ENCODE assay signal across 22 cellular contexts in the genomic region with DNA sequence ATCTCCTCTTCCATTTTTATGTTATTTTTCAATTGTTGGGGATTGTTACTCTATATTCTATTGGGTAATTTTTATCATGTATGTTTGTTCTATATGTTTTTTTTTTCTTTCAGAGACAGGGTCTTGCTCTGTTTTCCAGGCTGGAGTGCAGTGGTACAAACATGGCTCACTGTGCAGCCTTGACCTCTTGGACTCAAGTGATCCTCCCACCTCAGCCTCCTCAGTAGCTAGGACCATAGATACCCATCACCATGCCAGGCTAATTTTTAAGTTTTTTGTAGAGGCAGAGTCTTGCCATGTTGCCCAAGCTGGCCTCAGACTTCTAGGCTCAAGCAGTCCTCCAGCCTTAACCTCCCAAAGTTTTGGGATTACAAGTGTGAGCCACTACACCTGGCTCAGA.
A peak's percentile ranks its signal among the peaks of the same experiment; 100 is the strongest.
DNase-seq lines count a peak whose midpoint lies in the region; ATAC-seq, FAIRE-seq and TF ChIP-seq lines count a peak whose summit lies in the region.
"Had no signal": no experiment of that assay in that cellular context is flagged by ENCODE, and none has a peak within 500 bp of the region (broad histone marks: within the 10 kb centered on the region; RNA-seq: fewer than 3 reads in every experiment).

No MANE protein-coding gene starts in this region.

- H3K4me3 ChIP-seq in heart right ventricle (no peak overlapping the region), Karpas-422 (ENCODE audit: low read length) (no peak overlapping the region), astrocyte (ENCODE audit: insufficient read depth, low read depth, low read length) (no peak overlapping the region), smooth muscle cell (no peak overlapping the region), A673 (ENCODE audit: low read depth, low read length, poor library complexity, severe bottlenecking) (no peak overlapping the region)
- H3K4me3 ChIP-seq: BLaER1 treated with 17β-estradiol and CSF1 and Interleukin-3, amounts not matched to agents 10 nM and 100 nM; PC-9; SK-N-MC had no signal

- no peak overlapping the region for H3K4me3 Mint-ChIP-seq in astrocyte (ENCODE audit: unreplicated experiment)
- H3K4me3 Mint-ChIP-seq: CD4-positive, alpha-beta T cell had no signal

- H3K9me3 Mint-ChIP-seq in astrocyte (ENCODE audit: unreplicated experiment) = peaks cover 2% of the 10 kb centered on the region

- H3K27ac ChIP-seq in heart right ventricle (peak overlapping the region in 7 of 10 donors; percentile 31 to 82 (median 74)), Karpas-422 (ENCODE audit: low read length) (peak overlapping the region; percentile 53), astrocyte (ENCODE audit: low read depth, low read length) (no peak overlapping the region), smooth muscle cell (ENCODE audit: low read depth) (peak overlapping the region; percentile 66), A673 (ENCODE audit: low read depth, low read length, poor library complexity, severe bottlenecking) (no peak overlapping the region)
- H3K27ac ChIP-seq: BLaER1 treated with 17β-estradiol and CSF1 and Interleukin-3, amounts not matched to agents 10 nM and 100 nM; HL-60; PC-9; SK-N-MC had no signal

- ATAC-seq in heart right ventricle = no peak

- POLR2A ChIA-PET in A673 (lab: Charles Lee; ENCODE audit: low non-redundant PET) = no interaction called here

- FAIRE-seq in astrocyte (lab: Jason Lieb, UNC) = no peak
- FAIRE-seq: GM18507 had no signal

- H3K27me3 ChIP-seq in heart right ventricle = no peaks in the 10 kb centered on the region
- no peaks in the 10 kb centered on the region for H3K27me3 ChIP-seq in Karpas-422 (ENCODE audit: low read length)
- no peaks in the 10 kb centered on the region for H3K27me3 ChIP-seq in astrocyte (ENCODE audit: insufficient read depth, low read length)
- H3K27me3 ChIP-seq in smooth muscle cell (ENCODE audit: low read depth) = no peaks in the 10 kb centered on the region
- H3K27me3 ChIP-seq in A673 (replicated peaks; ENCODE audit: insufficient read depth, low read depth, low read length, poor library complexity) = no peaks in the 10 kb centered on the region
- H3K27me3 ChIP-seq: BLaER1 treated with 17β-estradiol and CSF1 and Interleukin-3, amounts not matched to agents 10 nM and 100 nM had no signal

- TF ChIP-seq CTCF in heart right ventricle (IDR thresholded peaks at IDR 0.05) = no peak
- TF ChIP-seq CTCF in astrocyte (IDR thresholded peaks at IDR 0.05; ENCODE audit: insufficient read depth, low read depth, low read length) = no peak
- TF ChIP-seq CTCF in smooth muscle cell (IDR thresholded peaks at IDR 0.05; ENCODE audit: borderline replicate concordance, insufficient read depth, poor library complexity, severe bottlenecking) = no peak
- TF ChIP-seq CTCF in A673 (conservative IDR thresholded peaks at IDR 0.05; ENCODE audit: low read depth, low read length) = no peak

- H2AFZ ChIP-seq in Karpas-422 (ENCODE audit: low read length) (no peak overlapping the region), astrocyte (ENCODE audit: low read depth, low read length) (no peak overlapping the region), smooth muscle cell (ENCODE audit: low read depth) (no peak overlapping the region)
- H2AFZ ChIP-seq: PC-9 had no signal

- H3K36me3 ChIP-seq in heart right ventricle = no peaks in the 10 kb centered on the region
- H3K36me3 ChIP-seq in Karpas-422 (ENCODE audit: insufficient read depth, low read length) = peaks cover 10% of the 10 kb centered on the region
- no peaks in the 10 kb centered on the region for H3K36me3 ChIP-seq in astrocyte (ENCODE audit: insufficient read depth, low read length)
- peaks cover 4% of the 10 kb centered on the region for H3K36me3 ChIP-seq in smooth muscle cell (ENCODE audit: low read depth)
- H3K36me3 ChIP-seq in A673 (ENCODE audit: insufficient read depth, low read length, poor library complexity, severe bottlenecking) = no peaks in the 10 kb centered on the region

- H3K36me3 Mint-ChIP-seq in astrocyte (ENCODE audit: low read depth, unreplicated experiment) = peaks cover 12% of the 10 kb centered on the region

- H4K20me1 ChIP-seq in Karpas-422 (ENCODE audit: insufficient read depth, low read depth, low read length) (no peaks in the 10 kb centered on the region), astrocyte (ENCODE audit: insufficient read depth, low read length) (no peaks in the 10 kb centered on the region), smooth muscle cell (ENCODE audit: low read depth) (no peaks in the 10 kb centered on the region)
- H4K20me1 ChIP-seq: BLaER1 treated with 17β-estradiol and CSF1 and Interleukin-3, amounts not matched to agents 10 nM and 100 nM had no signal

- H3K27me3 Mint-ChIP-seq in astrocyte (ENCODE audit: low read depth, unreplicated experiment) = no peaks in the 10 kb centered on the region
- H3K27me3 Mint-ChIP-seq: CD4-positive, alpha-beta T cell had no signal

- H3K9me3 ChIP-seq in heart right ventricle (peaks cover 0 to 5% (median 0%) of the 10 kb centered on the region in 11 donors), Karpas-422 (ENCODE audit: low read length) (no peaks in the 10 kb centered on the region), astrocyte (ENCODE audit: insufficient read depth, low read depth, low read length) (no peaks in the 10 kb centered on the region), smooth muscle cell (replicated peaks; ENCODE audit: low read depth) (no peaks in the 10 kb centered on the region), A673 (ENCODE audit: low read depth, low read length, poor library complexity, severe bottlenecking) (peaks cover 4% of the 10 kb centered on the region)

- H3K79me2 ChIP-seq in Karpas-422 (ENCODE audit: low read length) (peaks cover 36% of the 10 kb centered on the region), astrocyte (ENCODE audit: insufficient read depth, low read length) (no peaks in the 10 kb centered on the region), smooth muscle cell (ENCODE audit: low read depth) (no peaks in the 10 kb centered on the region)

- peaks cover 16% of the 10 kb centered on the region for H3K4me1 Mint-ChIP-seq in astrocyte (ENCODE audit: low read depth, unreplicated experiment)

- intact Hi-C loops in heart right ventricle (cut with DNase I) = no loop called here
- intact Hi-C loops in cardiac septum (cut with DNase I) = loop anchor here (2.0 kb wide), 1 partner anchor 42 kb away; no protein-coding TSS in a partner anchor
- intact Hi-C loops in A673 (cut with micrococcal nuclease; ENCODE audit: unreplicated experiment) = no loop called here

- peak overlapping the region; percentile 10 for H3K27ac Mint-ChIP-seq in astrocyte (ENCODE audit: unreplicated experiment)
- H3K27ac Mint-ChIP-seq: CD4-positive, alpha-beta T cell had no signal

- H3K4me1 ChIP-seq in heart right ventricle = peaks cover 2 to 72% (median 51%) of the 10 kb centered on the region in 9 donors
- H3K4me1 ChIP-seq in Karpas-422 (ENCODE audit: low read length) = peaks cover 63% of the 10 kb centered on the region
- peaks cover 8% of the 10 kb centered on the region for H3K4me1 ChIP-seq in astrocyte (ENCODE audit: insufficient read depth, low read length)
- H3K4me1 ChIP-seq in smooth muscle cell (ENCODE audit: low read depth) = no peaks in the 10 kb centered on the region
- H3K4me1 ChIP-seq in A673 (ENCODE audit: insufficient read depth, low read length, poor library complexity, severe bottlenecking) = peaks cover 5% of the 10 kb centered on the region

- CTCF ChIA-PET in A673 (lab: Charles Lee) = no interaction called here

- H3K9ac ChIP-seq in Karpas-422 (ENCODE audit: low read length) (no peak overlapping the region), astrocyte (ENCODE audit: low read length) (no peak overlapping the region), smooth muscle cell (ENCODE audit: low read depth) (no peak overlapping the region)
- H3K9ac ChIP-seq: BLaER1 treated with 17β-estradiol and CSF1 and Interleukin-3, amounts not matched to agents 10 nM and 100 nM had no signal

- H3K9me2 ChIP-seq in Karpas-422 (replicated peaks; ENCODE audit: insufficient read depth, low read length) = no peaks in the 10 kb centered on the region

- DNase-seq in heart right ventricle = no peak
- DNase-seq in cardiac septum (ENCODE audit: low spot score) = no peak
- no peak for DNase-seq in Karpas-422
- no peak for DNase-seq in astrocyte (ENCODE audit: low read depth)
- no peak for DNase-seq in smooth muscle cell (lab: John Stamatoyannopoulos, UW; ENCODE audit: unreplicated experiment)
- DNase-seq in activated CD8-positive, alpha-beta memory T cell treated with anti-CD3 and anti-CD28 coated beads, Interleukin-2, amount 50 U/mL, for 4 hours = no peak
- no peak for DNase-seq in A673 (ENCODE audit: low spot score)
- DNase-seq: AML-193; CD4-positive, alpha-beta T cell; DMS53; Kasumi-1; NCI-H1105; NCI-H146; NCI-H1930; NCI-H2107; NCI-H524 treated with DMSO at 0.1 percent for 48 hours; PC-9; SIG-M5 had no signal

- H3K4me2 ChIP-seq in Karpas-422 (ENCODE audit: low read depth, low read length, poor library complexity, severe bottlenecking) = no peak overlapping the region
- H3K4me2 ChIP-seq in astrocyte (ENCODE audit: low read length) = no peak overlapping the region
- no peak overlapping the region for H3K4me2 ChIP-seq in smooth muscle cell
- H3K4me2 ChIP-seq: BLaER1 treated with 17β-estradiol and CSF1 and Interleukin-3, amounts not matched to agents 10 nM and 100 nM; PC-9 had no signal

- no TSS peak for BruUV-seq in A673 (replicated peaks; lab: Mats Ljungman, UMichigan)

- H3F3A ChIP-seq in smooth muscle cell (ENCODE audit: low read depth) = no peaks in the 10 kb centered on the region

Comparison
In these comparisons a context has a peak if more than half of its experiments do, and no peak if none do; other contexts are left out.
1. H3K27ac ChIP-seq: peak in heart right ventricle (7 of 10), Karpas-422 (single experiment) and smooth muscle cell (single experiment); none in astrocyte (single experiment) and A673 (single experiment).